ENCODE assay signal across 23 cellular contexts in the genomic region with DNA sequence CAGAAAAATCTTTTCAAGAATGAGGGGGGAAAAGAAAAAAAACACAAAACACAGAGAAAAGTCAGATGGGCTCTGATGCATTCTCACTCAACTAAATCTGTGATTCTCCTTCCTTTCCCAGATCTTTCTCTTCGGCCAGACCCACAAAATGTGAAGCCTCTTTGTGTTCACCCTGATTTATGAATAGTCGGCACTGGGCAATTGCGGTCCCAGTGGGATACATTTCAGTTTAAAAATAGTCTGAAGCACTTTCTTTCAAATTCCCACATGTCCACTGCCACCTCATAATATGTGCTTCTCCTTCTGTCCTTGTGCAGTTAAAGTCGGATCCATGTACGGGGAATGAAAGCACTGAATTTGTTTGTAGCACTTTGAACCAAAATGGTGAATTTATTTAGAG.
DNase-seq lines count a peak whose midpoint lies in the region; ATAC-seq and TF ChIP-seq lines count a peak whose summit lies in the region.
"Had no signal": no experiment of that assay in that cellular context is flagged by ENCODE, and none has a peak within 500 bp of the region (broad histone marks: within the 10 kb centered on the region; RNA-seq: fewer than 3 reads in every experiment).

No MANE protein-coding gene starts in this region.

- H3K36me3 Mint-ChIP-seq in GM23338 (ENCODE audit: low read depth), result peaks cover 40% of the 10 kb centered on the region
- peaks cover 4% of the 10 kb centered on the region for H3K36me3 Mint-ChIP-seq in neural crest cell (ENCODE audit: low read depth)
- peaks cover 0 to 9% (median 0%) of the 10 kb centered on the region in 3 donors for H3K36me3 Mint-ChIP-seq in naive thymus-derived CD8-positive, alpha-beta T cell
- H3K36me3 Mint-ChIP-seq: CD4-positive, alpha-beta memory T cell had no signal

- H4K20me1 ChIP-seq in GM23338 (replicated peaks; ENCODE audit: insufficient read depth), result no peaks in the 10 kb centered on the region
- no peaks in the 10 kb centered on the region for H4K20me1 ChIP-seq in fibroblast of lung (ENCODE audit: control insufficient read depth, extremely low read depth, insufficient read depth, low read length)

- H3K27me3 ChIP-seq in GM23338 (ENCODE audit: insufficient read depth) (no peaks in the 10 kb centered on the region), RWPE2 (ENCODE audit: insufficient read depth, poor library complexity, severe bottlenecking) (no peaks in the 10 kb centered on the region), fibroblast of lung (ENCODE audit: control insufficient read depth, insufficient read depth, low read length) (no peaks in the 10 kb centered on the region)
- H3K27me3 ChIP-seq: adrenal gland, heart left ventricle, pancreas, right atrium auricular region, tibial artery had no signal

- peaks cover 50% of the 10 kb centered on the region for H3K4me1 Mint-ChIP-seq in GM23338
- peaks cover 50% of the 10 kb centered on the region for H3K4me1 Mint-ChIP-seq in neural crest cell
- peaks cover 0 to 2% (median under 1%) of the 10 kb centered on the region in 4 donors for H3K4me1 Mint-ChIP-seq in naive thymus-derived CD8-positive, alpha-beta T cell
- H3K4me1 Mint-ChIP-seq: CD4-positive, alpha-beta memory T cell; immature natural killer cell; stimulated activated naive CD8-positive, alpha-beta T cell treated with anti-CD3 and anti-CD28 coated beads, Interleukin-15, amount 100 ng/mL, for 72 hours had no signal

- peaks cover 43% of the 10 kb centered on the region for H3K4me1 ChIP-seq in GM23338 (ENCODE audit: insufficient read depth)
- H3K4me1 ChIP-seq in RWPE2 (ENCODE audit: insufficient read depth, poor library complexity, severe bottlenecking), result peaks cover 23% of the 10 kb centered on the region
- peaks cover 18% of the 10 kb centered on the region for H3K4me1 ChIP-seq in fibroblast of lung (ENCODE audit: control insufficient read depth, extremely low read depth, insufficient read depth, low read length)
- H3K4me1 ChIP-seq: pancreas, right atrium auricular region had no signal

- no peak for ATAC-seq in GM23338
- ATAC-seq in RWPE2 (ENCODE audit: low read depth), result no peak
- ATAC-seq in left lobe of liver, result no peak
- no peak for ATAC-seq in HG02852 (IDR thresholded peaks at IDR 0.05; ENCODE audit: unreplicated experiment)
- ATAC-seq in naive thymus-derived CD8-positive, alpha-beta T cell, result no peak
- ATAC-seq: GM12878; heart left ventricle; left ventricle myocardium superior; pancreas; stimulated activated naive CD8-positive, alpha-beta T cell treated with anti-CD3 and anti-CD28 coated beads, Interleukin-15, amount 100 ng/mL, for 72 hours had no signal

- H3K36me3 ChIP-seq in GM23338 (ENCODE audit: insufficient read depth) (no peaks in the 10 kb centered on the region), RWPE2 (ENCODE audit: low read depth) (no peaks in the 10 kb centered on the region), fibroblast of lung (ENCODE audit: control insufficient read depth, insufficient read depth, low read length) (no peaks in the 10 kb centered on the region)
- H3K36me3 ChIP-seq: adrenal gland, heart left ventricle, pancreas, right atrium auricular region, tibial artery had no signal

- no peaks in the 10 kb centered on the region for H3F3A ChIP-seq in GM23338 (replicated peaks; ENCODE audit: low read depth)

- TF ChIP-seq CTCF in GM23338 (conservative IDR thresholded peaks at IDR 0.05; ENCODE audit: low read depth in 2 of 2) (no peak), RWPE2 (IDR thresholded peaks at IDR 0.05; ENCODE audit: poor library complexity, severe bottlenecking) (no peak), fibroblast of lung (conservative IDR thresholded peaks at IDR 0.05 in 1 of 2, IDR thresholded peaks at IDR 0.05 in 1 of 2; ENCODE audit: low read depth in 1 of 2, low read length in 2 of 2) (no peak), neural crest cell (conservative IDR thresholded peaks at IDR 0.05) (no peak)

- POLR2A ChIA-PET in naive thymus-derived CD8-positive, alpha-beta T cell (lab: Charles Lee), result no interaction called here

- no peak overlapping the region for H3K9ac ChIP-seq in fibroblast of lung (ENCODE audit: insufficient read depth, low read length)

- H3K79me2 ChIP-seq in GM23338 (replicated peaks; ENCODE audit: insufficient read depth) (no peaks in the 10 kb centered on the region), fibroblast of lung (ENCODE audit: control insufficient read depth, insufficient read depth, low read length) (no peaks in the 10 kb centered on the region)

- H3K27ac Mint-ChIP-seq in GM23338 (peak overlapping the region; percentile 84), neural crest cell (ENCODE audit: unreplicated experiment) (peak overlapping the region; percentile 53)
- H3K27ac Mint-ChIP-seq in naive thymus-derived CD8-positive, alpha-beta T cell, result no peak overlapping the region
- H3K27ac Mint-ChIP-seq: activated T-cell treated with anti-CD3 and anti-CD28 coated beads, Interleukin-2, amount 50 U/mL, for 24 hours; CD4-positive, alpha-beta memory T cell; immature natural killer cell had no signal

- H3K9me3 ChIP-seq in RWPE2 (ENCODE audit: severe bottlenecking), result no peaks in the 10 kb centered on the region
- no peaks in the 10 kb centered on the region for H3K9me3 ChIP-seq in fibroblast of lung (ENCODE audit: control insufficient read depth, insufficient read depth, low read depth, low read length)
- H3K9me3 ChIP-seq: adrenal gland, heart left ventricle, pancreas, right atrium auricular region, tibial artery had no signal

- H3K27ac ChIP-seq in GM23338 (ENCODE audit: low read depth) (peak overlapping the region; percentile 86), RWPE2 (ENCODE audit: poor library complexity, severe bottlenecking) (peak overlapping the region; percentile 86), fibroblast of lung (ENCODE audit: insufficient read depth, low read length) (no peak overlapping the region)
- H3K27ac ChIP-seq: heart left ventricle, pancreas, right atrium auricular region had no signal

- no peak overlapping the region for H2AFZ ChIP-seq in GM23338
- no peak overlapping the region for H2AFZ ChIP-seq in fibroblast of lung (ENCODE audit: low read length)

- H3K4me2 ChIP-seq in GM23338, result peak overlapping the region; percentile 45
- peak overlapping the region; percentile 68 for H3K4me2 ChIP-seq in fibroblast of lung (ENCODE audit: extremely low read depth, insufficient read depth, low read length)

- H3K4me3 ChIP-seq in GM23338 (no peak overlapping the region), RWPE2 (ENCODE audit: severe bottlenecking) (no peak overlapping the region), fibroblast of lung (replicated peaks in 1 of 4; ENCODE audit: control extremely low read depth in 1 of 4, insufficient read depth in 1 of 4, low read depth in 3 of 4, low read length in 4 of 4) (no peak overlapping the region)
- H3K4me3 ChIP-seq: adrenal gland, GM12878, heart left ventricle, pancreas, right atrium auricular region, tibial artery had no signal

- no peaks in the 10 kb centered on the region for H3K9me2 ChIP-seq in GM23338 (ENCODE audit: insufficient read depth)

- peaks cover 12% of the 10 kb centered on the region for H3K9me3 Mint-ChIP-seq in GM23338
- H3K9me3 Mint-ChIP-seq in neural crest cell, result peaks cover 9% of the 10 kb centered on the region
- H3K9me3 Mint-ChIP-seq in naive thymus-derived CD8-positive, alpha-beta T cell, result peaks cover 1 to 49% (median 13%) of the 10 kb centered on the region in 9 donors

- H3K4me3 Mint-ChIP-seq in GM23338 (no peak overlapping the region), neural crest cell (no peak overlapping the region)
- H3K4me3 Mint-ChIP-seq in naive thymus-derived CD8-positive, alpha-beta T cell, result no peak overlapping the region
- H3K4me3 Mint-ChIP-seq: activated T-cell treated with anti-CD3 and anti-CD28 coated beads, Interleukin-2, amount 50 U/mL, for 24 hours; CD4-positive, alpha-beta memory T cell; immature natural killer cell; stimulated activated naive CD8-positive, alpha-beta T cell treated with anti-CD3 and anti-CD28 coated beads, Interleukin-15, amount 100 ng/mL, for 72 hours had no signal

- no peak for DNase-seq in GM23338 (ENCODE audit: low spot score)
- no peak for DNase-seq in RWPE2 (ENCODE audit: low spot score)
- peak in 1 of 2 donors; percentile 39 for DNase-seq in fibroblast of lung (ENCODE audit: low read depth in 2 of 2)
- DNase-seq in neural crest cell (ENCODE audit: low read depth, low spot score), result no peak
- DNase-seq in left lobe of liver (ENCODE audit: low spot score), result no peak
- DNase-seq in NCI-H774 (lab: John Stamatoyannopoulos, UW), result no peak
- DNase-seq in naive thymus-derived CD8-positive, alpha-beta T cell, result no peak
- DNase-seq: activated naive CD4-positive, alpha-beta T cell; activated T-cell treated with anti-CD3 and anti-CD28 coated beads, Interleukin-2, amount 50 U/mL, for 24 hours; CD4-positive, alpha-beta memory T cell; DMS79 treated with DMSO at 0.1 percent for 48 hours; heart left ventricle; immature natural killer cell; left ventricle myocardium superior; NCI-H1417; NCI-H2081 treated with DMSO at 0.1 percent for 48 hours; pancreas; stimulated activated naive CD8-positive, alpha-beta T cell treated with anti-CD3 and anti-CD28 coated beads, Interleukin-15, amount 100 ng/mL, for 72 hours; tibial artery had no signal

- H3K27me3 Mint-ChIP-seq in GM23338 (ENCODE audit: insufficient read depth, low read depth, poor library complexity), result peaks cover 7% of the 10 kb centered on the region
- H3K27me3 Mint-ChIP-seq in neural crest cell (ENCODE audit: low read depth), result no peaks in the 10 kb centered on the region
- peaks cover 0 to 14% (median 1%) of the 10 kb centered on the region in 5 donors for H3K27me3 Mint-ChIP-seq in naive thymus-derived CD8-positive, alpha-beta T cell
- H3K27me3 Mint-ChIP-seq: activated T-cell treated with anti-CD3 and anti-CD28 coated beads, Interleukin-2, amount 50 U/mL, for 24 hours; CD4-positive, alpha-beta memory T cell had no signal

TF ChIP-seq in GM23338, 12 proteins besides CTCF, POLR2A, EP300 and RAD21:
- TF ChIP-seq NANOG (IDR thresholded peaks at IDR 0.05; ENCODE audit: borderline replicate concordance) (0 out of 2 replicates have a peak, but pooled peaks have one; percentile 31), STAT1 (IDR thresholded peaks at IDR 0.05; ENCODE audit: unreplicated experiment) (no peak)
TF ChIP-seq in GM23338: peak in this region for 1.

Comparison
In these comparisons a context has a peak if more than half of its experiments do, and no peak if none do; other contexts are left out.
1. H3K27ac Mint-ChIP-seq: peak in GM23338 (single experiment) and neural crest cell (single experiment); none in naive thymus-derived CD8-positive, alpha-beta T cell (0 of 10).